24 cellular contexts compared by ENCODE assay signal in the genomic region with DNA sequence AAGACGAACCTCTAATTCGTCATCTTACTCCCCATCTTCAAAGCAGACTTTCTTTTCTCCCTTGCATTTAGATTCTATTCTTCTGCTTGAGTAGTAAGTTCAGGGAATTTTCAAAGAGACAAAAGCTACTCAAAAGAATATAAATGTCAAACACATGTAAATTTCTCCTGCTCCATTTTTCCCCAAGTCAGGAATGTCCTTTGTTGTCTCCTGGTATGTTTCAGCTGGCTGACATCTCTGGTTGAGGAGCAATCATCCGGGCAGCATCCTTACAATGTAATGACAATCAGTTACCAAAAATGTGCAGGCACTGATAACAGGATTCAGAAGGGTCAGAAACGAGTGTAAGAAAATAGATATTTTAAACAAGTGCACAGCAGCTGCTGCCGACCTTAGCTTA. TPM values are rescaled to one million over a fixed set of nuclear protein-coding genes. Genes with fewer than 3 reads are reported as not detected.
DNase-seq lines count a peak whose midpoint lies in the region; FAIRE-seq and TF ChIP-seq lines count a peak whose summit lies in the region.
"Had no signal": no experiment of that assay in that cellular context is flagged by ENCODE, and none has a peak within 500 bp of the region (broad histone marks: within the 10 kb centered on the region; RNA-seq: fewer than 3 reads in every experiment).

No MANE protein-coding gene starts in this region.

- H3K36me3 ChIP-seq in H1 (ENCODE audit: control insufficient read depth in 2 of 4, insufficient read depth in 4 of 4, low read length in 3 of 4): no peaks in the 10 kb centered on the region
- H3K36me3 ChIP-seq: SJSA1 had no signal

- no peaks in the 10 kb centered on the region for H3K9me3 ChIP-seq in H9 (ENCODE audit: control insufficient read depth, low read depth, low read length)
- peaks cover 4 to 6% of the 10 kb centered on the region in 2 experiments; a peak in 2 of 4 replicates for H3K9me3 ChIP-seq in H1 (ENCODE audit: insufficient read depth in 2 of 2, low read depth in 1 of 2, low read length in 1 of 2)
- H3K9me3 ChIP-seq: A549, Caco-2, SJSA1 had no signal

- H3K27me3 ChIP-seq in H9 (ENCODE audit: insufficient read depth, low read length) (no peaks in the 10 kb centered on the region), H1 (replicated peaks in 1 of 4; ENCODE audit: control insufficient read depth in 3 of 4, extremely low read depth in 1 of 4, insufficient read depth in 3 of 4, low read length in 3 of 4) (no peaks in the 10 kb centered on the region)
- H3K27me3 ChIP-seq: SJSA1 had no signal

- no peak overlapping the region for H3K4ac ChIP-seq in H9 (ENCODE audit: low read depth, low read length)
- H3K4ac ChIP-seq in H1 (replicated peaks; ENCODE audit: insufficient read length, low read depth, low read length): no peak overlapping the region

- peak; percentile 82 for FAIRE-seq in H1 (lab: Jason Lieb, UNC)
- FAIRE-seq: A549, GM18507 had no signal

- H3K27ac ChIP-seq in H9 (ENCODE audit: insufficient read length, low read depth, low read length) (peak overlapping the region; percentile 84), H1 (ENCODE audit: low read depth, low read length) (no peak overlapping the region)
- H3K27ac ChIP-seq: A549, SJSA1 had no signal

- CTCF ChIA-PET in H1 (lab: Charles Lee; ENCODE audit: partially characterized antibody): interaction anchor here (0.9 kb wide), 1 partner anchor 112 kb away, joined by 3 read pairs; no protein-coding TSS in a partner anchor

- H3K4me3 Mint-ChIP-seq in H9 (peak overlapping the region in 1 of 2 experiments; percentile 27; a peak in 1 of 5 replicates), CD14-positive monocyte (no peak overlapping the region)
- H3K4me3 Mint-ChIP-seq: CD8-positive, alpha-beta T cell had no signal

- H2BK5ac ChIP-seq in H9 (ENCODE audit: insufficient read length, low read length) (no peak overlapping the region), H1 (ENCODE audit: low read depth, low read length) (no peak overlapping the region; the same call in 1 of the 2 replicates)

- H2BK20ac ChIP-seq in H9 (ENCODE audit: low read depth, low read length, poor library complexity, severe bottlenecking) (no peak overlapping the region), H1 (ENCODE audit: low read length) (no peak overlapping the region; the same call in 1 of the 2 replicates)

- H3K9ac ChIP-seq in H9 (ENCODE audit: extremely low read depth, insufficient read length, low read length) (no peak overlapping the region), H1 (replicated peaks in 1 of 4; ENCODE audit: extremely low read depth in 1 of 4, low read depth in 3 of 4, low read length in 3 of 4) (no peak overlapping the region)

- no peaks in the 10 kb centered on the region for H4K20me1 ChIP-seq in H9 (ENCODE audit: control insufficient read depth, insufficient read depth, insufficient read length)
- no peaks in the 10 kb centered on the region for H4K20me1 ChIP-seq in H1 (replicated peaks in 1 of 2; ENCODE audit: control insufficient read depth in 1 of 2, insufficient read depth in 2 of 2, low read length in 2 of 2)

- POLR2A ChIA-PET in H1 (lab: Charles Lee; ENCODE audit: partially characterized antibody): interaction anchor here (0.8 kb wide), 1 partner anchor 111 kb away, joined by 3 read pairs; no protein-coding TSS in a partner anchor

- no peak overlapping the region for H2BK15ac ChIP-seq in H9 (ENCODE audit: low read depth, low read length)
- no peak overlapping the region for H2BK15ac ChIP-seq in H1 (ENCODE audit: low read length)

- intact Hi-C loops in CD14-positive monocyte (cut with micrococcal nuclease): no loop called here

- no peak overlapping the region for H2AK5ac ChIP-seq in H9 (ENCODE audit: insufficient read length, low read length)
- H2AK5ac ChIP-seq in H1 (ENCODE audit: low read depth, low read length): no peak overlapping the region

- H4K91ac ChIP-seq in H9 (ENCODE audit: insufficient read length, low read depth, low read length) (no peak overlapping the region), H1 (replicated peaks; ENCODE audit: insufficient read length, low read length) (no peak overlapping the region)

- H3K9me3 Mint-ChIP-seq in H9: peaks cover 15 to 16% of the 10 kb centered on the region in 2 experiments
- H3K9me3 Mint-ChIP-seq in CD14-positive monocyte: peaks cover 0 to 12% (median 0%) of the 10 kb centered on the region in 7 donors
- H3K9me3 Mint-ChIP-seq: CD8-positive, alpha-beta T cell had no signal

- H3K23me2 ChIP-seq in H9 (ENCODE audit: insufficient read length, low read depth, low read length, poor library complexity, severe bottlenecking) (no peaks in the 10 kb centered on the region), H1 (ENCODE audit: low read depth, low read length) (no peaks in the 10 kb centered on the region)

- peak; percentile 37 for DNase-seq in H9
- no peak for DNase-seq in H1 (ENCODE audit: low read depth in 1 of 2, low spot score in 2 of 2)
- DNase-seq in iPS-NIHi11 (ENCODE audit: low spot score): peak; percentile 38
- DNase-seq in superior temporal gyrus (ENCODE audit: extremely low spot score): peak; percentile 7
- DNase-seq in DMS79 treated with DMSO at 0.1 percent for 48 hours (lab: John Stamatoyannopoulos, UW): no peak
- no peak for DNase-seq in NOMO-1 treated with dmso at 0.1 percent for 144 hours (lab: John Stamatoyannopoulos, UW; ENCODE audit: unreplicated experiment)
- DNase-seq in CD14-positive monocyte (ENCODE audit: low spot score): no peak
- DNase-seq: C1 segment of cervical spinal cord; Caco-2; CD8-positive, alpha-beta T cell; DMS 273 treated with DMSO at 0.1 percent for 48 hours; DND-41; NCI-H1048; NCI-H1417; NCI-H1694; NCI-H2029 treated with DMSO at 0.1 percent for 48 hours; NCI-H2227 treated with DMSO at 0.1 percent for 48 hours; NCI-H526 treated with DMSO at 0.1 percent for 48 hours; Right ventricle myocardium superior; RPMI8226 had no signal

- H3K56ac ChIP-seq in H9 (ENCODE audit: insufficient read length, low read depth, low read length) (no peak overlapping the region), H1 (replicated peaks; ENCODE audit: insufficient read length, low read depth, low read length) (no peak overlapping the region)

- WGBS in H9 (ENCODE audit: extremely low coverage, insufficient read length, low lambda C conversion rate): no CpG with 5 or more reads among the region's 5 CpGs
- WGBS in H1 (ENCODE audit: extremely low coverage in 1 of 2, insufficient coverage in 1 of 2, insufficient read length in 1 of 2, insufficient replicate concordance in 2 of 2, low coverage in 1 of 2, low lambda C conversion rate in 2 of 2, missing lambda C conversion rate in 1 of 2), 2 experiments: 14% methylated on average over 5 of the region's 5 CpGs; no CpG with 5 or more reads in 1 of the 2 experiments

- H3K79me2 ChIP-seq in H9 (ENCODE audit: insufficient read depth, low read length) (no peaks in the 10 kb centered on the region), H1 (ENCODE audit: control insufficient read depth in 1 of 2, insufficient read depth in 2 of 2, low read length in 2 of 2) (no peaks in the 10 kb centered on the region)

- TF ChIP-seq CTCF in H9 (conservative IDR thresholded peaks at IDR 0.05) (no peak), H1 (IDR thresholded peaks at IDR 0.05; ENCODE audit: control extremely low read depth in 1 of 3, insufficient read depth in 1 of 3, low read depth in 1 of 3, low read length in 3 of 3) (no peak), CD14-positive monocyte (IDR thresholded peaks at IDR 0.05) (no peak)

- TF ChIP-seq RAD21 in H1 (IDR thresholded peaks at IDR 0.05 in 1 of 2, conservative IDR thresholded peaks at IDR 0.05 in 1 of 2; ENCODE audit: low read depth in 2 of 2, low read length in 2 of 2): no peak

- no peak overlapping the region for H3K4me2 ChIP-seq in H9 (ENCODE audit: insufficient read depth, insufficient read length, low read length)
- H3K4me2 ChIP-seq in H1 (ENCODE audit: insufficient read depth in 1 of 2, low read depth in 2 of 2, low read length in 2 of 2): peak overlapping the region in 1 of 2 experiments; percentile 32; a peak in 3 of 4 replicates
- H3K4me2 ChIP-seq: A549 had no signal

- peak overlapping the region in 1 of 4 experiments; percentile 7; a peak in 1 of 8 replicates for H3K4me3 ChIP-seq in H1 (ENCODE audit: extremely low read depth in 1 of 4, insufficient read depth in 2 of 4, low read depth in 3 of 4, low read length in 4 of 4)
- H3K4me3 ChIP-seq: A549, SJSA1 had no signal

- H4K5ac ChIP-seq in H9 (ENCODE audit: insufficient read length, low read depth, low read length) (no peak overlapping the region), H1 (ENCODE audit: insufficient read length, low read depth, low read length) (peak overlapping the region; percentile 77)

- no peak overlapping the region for H3T11ph ChIP-seq in H9 (ENCODE audit: low read length)

- H3K14ac ChIP-seq in H9 (ENCODE audit: insufficient read depth, low read length) (no peak overlapping the region), H1 (ENCODE audit: insufficient read length) (no peak overlapping the region)

- H3K18ac ChIP-seq in H9 (ENCODE audit: insufficient read length, low read depth, low read length) (no peak overlapping the region), H1 (ENCODE audit: extremely low read depth, low read length) (no peak overlapping the region)

- H3K27me3 Mint-ChIP-seq in H9 (ENCODE audit: low read depth) (peaks cover 2% of the 10 kb centered on the region; the same call in 1 of the 2 replicates), CD14-positive monocyte (ENCODE audit: low read depth in 3 of 3) (peaks cover 1 to 5% (median 2%) of the 10 kb centered on the region in 3 donors)

- H3K23ac ChIP-seq in H9 (ENCODE audit: insufficient read length, low read depth, low read length): no peak overlapping the region
- no peak overlapping the region for H3K23ac ChIP-seq in H1 (ENCODE audit: insufficient read length)

- H2BK12ac ChIP-seq in H9 (ENCODE audit: insufficient read length, low read depth, low read length) (no peak overlapping the region), H1 (ENCODE audit: low read depth, low read length) (no peak overlapping the region)

- H3K36me3 Mint-ChIP-seq in H9 (ENCODE audit: insufficient read depth in 1 of 3, low read depth in 3 of 3): peaks cover 9 to 25% (median 10%) of the 10 kb centered on the region in 3 experiments; a peak in 6 of 7 replicates
- H3K36me3 Mint-ChIP-seq in CD14-positive monocyte: no peaks in the 10 kb centered on the region

- H2BK120ac ChIP-seq in H9 (ENCODE audit: low read depth, low read length, poor library complexity, severe bottlenecking) (no peak overlapping the region), H1 (replicated peaks; ENCODE audit: low read depth, low read length) (no peak overlapping the region)

- H3K79me1 ChIP-seq in H9 (ENCODE audit: insufficient read depth, low read depth, low read length, poor library complexity, severe bottlenecking) (no peaks in the 10 kb centered on the region), H1 (ENCODE audit: low read depth, low read length) (no peaks in the 10 kb centered on the region)

- H3K27ac Mint-ChIP-seq in H9 (peak overlapping the region; percentile 89 to 96 (median 93); a peak in 6 of 7 replicates), CD14-positive monocyte (no peak overlapping the region)
- H3K27ac Mint-ChIP-seq: CD8-positive, alpha-beta T cell had no signal

- H3K4me1 Mint-ChIP-seq in H9: peaks cover 65 to 70% of the 10 kb centered on the region in 2 experiments
- no peaks in the 10 kb centered on the region for H3K4me1 Mint-ChIP-seq in CD14-positive monocyte

- H2AFZ ChIP-seq in H9 (ENCODE audit: low read length): no peak overlapping the region
- H2AFZ ChIP-seq in H1 (ENCODE audit: low read length): no peak overlapping the region

- peaks cover 10% of the 10 kb centered on the region for H3K4me1 ChIP-seq in H9 (ENCODE audit: insufficient read depth, low read length)
- peaks cover 2 to 24% (median 16%) of the 10 kb centered on the region in 4 experiments; a peak in 4 of 7 replicates for H3K4me1 ChIP-seq in H1 (replicated peaks in 1 of 4; ENCODE audit: control insufficient read depth in 3 of 4, insufficient read depth in 4 of 4, low read length in 3 of 4)
- H3K4me1 ChIP-seq: A549, Caco-2, SJSA1 had no signal

- TF ChIP-seq EP300 in H1 (IDR thresholded peaks at IDR 0.05; ENCODE audit: borderline replicate concordance in 1 of 2, low read depth in 2 of 2, low read length in 2 of 2): peak in 1 of 2 experiments; percentile 14; a peak in 1 of 3 replicates

- H4K8ac ChIP-seq in H9 (replicated peaks; ENCODE audit: insufficient read length, low read depth, low read length) (no peak overlapping the region), H1 (ENCODE audit: extremely low read depth, insufficient read depth, low read length) (no peak overlapping the region)

- TF ChIP-seq POLR2A in H1 (IDR thresholded peaks at IDR 0.05; ENCODE audit: control extremely low read depth in 1 of 2, low read depth in 2 of 2, low read length in 2 of 2): no peak

RNA-seq across cellular contexts. Expression of gene PPP1R2B, which starts 47.6 kb away (rescaled TPM):
- total RNA-seq in H9 (2021): not detected in 2 replicates
- total RNA-seq in H1 (2021; fragmentation: NEBNext Ultra II Directional; extraction: Animal tissue kit (Norgen Biotek cat#: 25700)): not detected in 2 replicates
- polyA plus RNA-seq in H1 (2011; rRNA removed) (not detected in 2 replicates), CD14-positive monocyte (under 1 TPM in 1 of 2 donors, not detected in 1; 0.08 TPM)
- polyA plus RNA-seq in H1 (2011; cell fraction: cytosol; rRNA removed): not detected
- polyA plus RNA-seq in H1 (2011; cell fraction: nucleus; rRNA removed): not detected
- polyA plus RNA-seq in H1 (2012, experiment 1 of 2): not detected in 4 replicates
- polyA plus RNA-seq in H1 (2012, experiment 2 of 2): not detected
- 0.02 TPM for polyA plus RNA-seq in H1 (2013, experiment 1 of 2)
- polyA plus RNA-seq in H1 (2013, experiment 2 of 2): not detected
- polyA minus RNA-seq in H1 (2011; rRNA and poly(A)+ RNA removed): not detected in 2 replicates
- polyA minus RNA-seq in H1 (2011; cell fraction: cytosol; rRNA and poly(A)+ RNA removed): not detected
- polyA minus RNA-seq in H1 (2011; cell fraction: nucleus; rRNA and poly(A)+ RNA removed): not detected
- total RNA-seq: Caco-2, NCI-H460, Right ventricle myocardium superior had no signal
- polyA plus RNA-seq: A549 had no signal

Comparison
In these comparisons a context has a peak if more than half of its experiments do, and no peak if none do; other contexts are left out.
1. DNase-seq: peak in H9 (single experiment), iPS-NIHi11 (single experiment) and superior temporal gyrus (single experiment); none in H1 (0 of 2), DMS79 treated with DMSO at 0.1 percent for 48 hours (single experiment), NOMO-1 treated with dmso at 0.1 percent for 144 hours (single experiment) and CD14-positive monocyte (single experiment).
2. H3K27ac Mint-ChIP-seq: peak in H9 (3 of 3); none in CD14-positive monocyte (0 of 7).